Comparison of ENCODE assay signal across 22 cellular contexts in the genomic region with DNA sequence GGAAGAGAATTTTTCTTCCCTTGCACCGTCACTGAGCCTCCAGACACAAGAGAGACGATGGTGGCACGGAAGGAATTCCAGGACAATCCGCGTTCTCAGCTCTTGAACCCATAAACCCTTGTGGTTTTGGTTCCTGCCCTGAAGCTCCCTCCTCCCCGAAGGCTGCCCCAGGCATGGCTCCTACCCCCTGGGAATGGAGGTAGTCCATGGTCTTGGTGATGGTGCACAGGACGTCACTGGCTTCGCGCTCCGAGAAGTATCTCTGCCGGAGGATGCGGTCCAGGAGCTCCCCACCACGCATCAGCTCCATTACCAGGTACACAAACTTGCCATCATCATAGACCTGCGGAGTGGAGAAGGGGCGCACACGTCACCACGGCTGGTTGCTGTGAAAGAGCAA.
"Had no signal": no experiment of that assay in that cellular context is flagged by ENCODE, and none has a peak within 500 bp of the region (broad histone marks: within the 10 kb centered on the region; RNA-seq: fewer than 3 reads in every experiment).

No MANE protein-coding gene starts in this region.

- H3K9me3 Mint-ChIP-seq: nephron; stimulated activated effector memory CD8-positive, alpha-beta T cell treated with anti-CD3 and anti-CD28 coated beads, Interleukin-12 subunit alpha, Interleukin-12 subunit beta, amount 100 ng/mL, for 72 hours had no signal

- H3K36me3 ChIP-seq: cardiac muscle cell, prostate gland had no signal

- ATAC-seq: esophagus mucosa; gastrocnemius medialis; left cardiac atrium; stimulated activated effector memory CD8-positive, alpha-beta T cell treated with anti-CD3 and anti-CD28 coated beads, Interleukin-12 subunit alpha, Interleukin-12 subunit beta, amount 100 ng/mL, for 72 hours had no signal

- H2AFZ ChIP-seq: parathyroid adenoma had no signal

- H3K79me2 ChIP-seq: parathyroid adenoma had no signal

- DNase-seq: effector CD4-positive, alpha-beta T cell; foreskin fibroblast; gastrocnemius medialis; left cardiac atrium; left ventricle myocardium inferior; lower lobe of right lung; occipital lobe; sigmoid colon; stimulated activated CD4-positive, alpha-beta T cell treated with anti-CD3 and anti-CD28 coated beads, Interleukin-4, amount 100 ng/mL, for 24 hours; stimulated activated naive CD4-positive, alpha-beta T cell treated with Interleukin-2 at 50 U/mL for 16 hours; stomach; thyroid gland; trophoblast cell had no signal

- H3K27ac ChIP-seq: cardiac muscle cell, dorsolateral prefrontal cortex, epithelial cell of prostate, gastrocnemius medialis, left ventricle myocardium inferior, lower lobe of right lung, parathyroid adenoma, prostate gland, right atrium auricular region, sigmoid colon, stomach, thyroid gland had no signal

- H3K4me3 ChIP-seq: cardiac muscle cell, dorsolateral prefrontal cortex, gastrocnemius medialis, left ventricle myocardium inferior, lower lobe of right lung, prostate gland, right atrium auricular region, sigmoid colon, stomach, thyroid gland had no signal

- H3K27ac Mint-ChIP-seq: nephron; stimulated activated effector memory CD8-positive, alpha-beta T cell treated with anti-CD3 and anti-CD28 coated beads, Interleukin-12 subunit alpha, Interleukin-12 subunit beta, amount 100 ng/mL, for 72 hours had no signal

- H3K4me1 Mint-ChIP-seq: nephron had no signal

- H3K36me3 Mint-ChIP-seq: stimulated activated effector memory CD8-positive, alpha-beta T cell treated with anti-CD3 and anti-CD28 coated beads, Interleukin-12 subunit alpha, Interleukin-12 subunit beta, amount 100 ng/mL, for 72 hours had no signal

- H3K9me3 ChIP-seq: gastrocnemius medialis, left ventricle myocardium inferior, lower lobe of right lung, prostate gland, right atrium auricular region, sigmoid colon, stomach, thyroid gland had no signal

- H3K4me1 ChIP-seq: gastrocnemius medialis, left ventricle myocardium inferior, parathyroid adenoma, prostate gland, right atrium auricular region, sigmoid colon, stomach, thyroid gland had no signal

- H3K27me3 ChIP-seq: cardiac muscle cell, dorsolateral prefrontal cortex, gastrocnemius medialis, right atrium auricular region, sigmoid colon, stomach, thyroid gland had no signal

- H3K9ac ChIP-seq: parathyroid adenoma had no signal

- H3K4me3 Mint-ChIP-seq: nephron; stimulated activated effector memory CD8-positive, alpha-beta T cell treated with anti-CD3 and anti-CD28 coated beads, Interleukin-12 subunit alpha, Interleukin-12 subunit beta, amount 100 ng/mL, for 72 hours had no signal
